Comparison of ENCODE assay signal across 9 cellular contexts in genomic region chr11:65435981-65436411, GRCh38. TPM values are rescaled to one million over a fixed set of nuclear protein-coding genes. Genes with fewer than 3 reads are reported as not detected.
A peak's percentile ranks its signal among the peaks of the same experiment; 100 is the strongest.
DNase-seq lines count a peak whose midpoint lies in the region; ATAC-seq and TF ChIP-seq lines count a peak whose summit lies in the region.
"Had no signal": no experiment of that assay in that cellular context is flagged by ENCODE, and none has a peak within 500 bp of the region (broad histone marks: within the 10 kb centered on the region; RNA-seq: fewer than 3 reads in every experiment).

No MANE protein-coding gene starts in this region.

- H3K36me3 Mint-ChIP-seq in osteocyte (ENCODE audit: unreplicated experiment), result peaks cover 69% of the 10 kb centered on the region

- H3K27ac Mint-ChIP-seq in osteocyte (ENCODE audit: unreplicated experiment), result peak overlapping the region; percentile 67

- H3K27ac ChIP-seq in BLaER1 (peak overlapping the region; percentile 4; the same call in 1 of the 2 replicates), Peyer's patch (peak overlapping the region in 3 of 4 donors; percentile 12 to 48 (median 13))

- TF ChIP-seq POLR2A in Peyer's patch (IDR thresholded peaks at IDR 0.05), result peak in 1 of 2 donors; percentile 5

- H3K4me3 ChIP-seq in BLaER1, result no peak overlapping the region
- H3K4me3 ChIP-seq in Peyer's patch, result no peak overlapping the region

- peak; percentile 20 for ATAC-seq in esophagus mucosa
- no peak for ATAC-seq in GM21390 (IDR thresholded peaks at IDR 0.05; ENCODE audit: unreplicated experiment)
- ATAC-seq in GM19467 (IDR thresholded peaks at IDR 0.05; ENCODE audit: unreplicated experiment), result no peak

- TF ChIP-seq CTCF in Peyer's patch (IDR thresholded peaks at IDR 0.05) (no peak), osteocyte (IDR thresholded peaks at IDR 0.05) (no peak)

- peaks cover 83% of the 10 kb centered on the region for H3K4me1 Mint-ChIP-seq in osteocyte (ENCODE audit: unreplicated experiment)

- peak overlapping the region; percentile 6 for H3K4me3 Mint-ChIP-seq in osteocyte (ENCODE audit: unreplicated experiment)

- H3K4me1 ChIP-seq in BLaER1 (peaks cover 90% of the 10 kb centered on the region), Peyer's patch (peaks cover 0 to 38% (median 11%) of the 10 kb centered on the region in 4 donors)

- no peaks in the 10 kb centered on the region for H3K27me3 Mint-ChIP-seq in osteocyte (ENCODE audit: unreplicated experiment)

- H3K36me3 ChIP-seq in BLaER1 (peaks cover 46% of the 10 kb centered on the region), Peyer's patch (peaks cover 0 to 51% (median 0%) of the 10 kb centered on the region in 3 donors)

- no peaks in the 10 kb centered on the region for H3K27me3 ChIP-seq in BLaER1
- H3K27me3 ChIP-seq in Peyer's patch, result no peaks in the 10 kb centered on the region

- no peaks in the 10 kb centered on the region for H3K9me3 ChIP-seq in BLaER1
- H3K9me3 ChIP-seq in Peyer's patch, result no peaks in the 10 kb centered on the region

- DNase-seq in Peyer's patch (peak in 2 of 3 donors; percentile 52 to 57), osteocyte (ENCODE audit: extremely low spot score, unreplicated experiment) (peak; percentile 78), NCI-H524 (lab: John Stamatoyannopoulos, UW) (no peak), NCI-H146 treated with DMSO at 0.1 percent for 48 hours (lab: John Stamatoyannopoulos, UW; ENCODE audit: unreplicated experiment) (no peak)
- DNase-seq: glutamatergic neuron had no signal

- no peak overlapping the region for H3K4me2 ChIP-seq in BLaER1

- no peaks in the 10 kb centered on the region for H3K9me3 Mint-ChIP-seq in osteocyte (ENCODE audit: unreplicated experiment)

- H3K9ac ChIP-seq in BLaER1, result no peak overlapping the region

- H4K20me1 ChIP-seq in BLaER1, result peaks cover 98% of the 10 kb centered on the region

RNA-seq across cellular contexts. Expression of gene NEAT1, which starts 13.4 kb away (rescaled TPM):
- total RNA-seq in Peyer's patch (1,000 to 10,000 TPM in 2 of 4 donors, 100 to 1,000 TPM in 2; 705 to 1,411 (median 1,064) TPM), esophagus mucosa (389 TPM), osteocyte (300 and 534 TPM in 2 replicates)

RNA-seq across cellular contexts. Expression of gene FRMD8, which starts 49.6 kb away (rescaled TPM):
- total RNA-seq in Peyer's patch, result 100 to 1,000 TPM in 2 of 4 donors, 10 to 100 TPM in 2; 51.2 to 115 (median 102) TPM
- 37.1 TPM for total RNA-seq in esophagus mucosa
- total RNA-seq in osteocyte, result 62.8 and 65.8 TPM in 2 replicates

RNA-seq across cellular contexts. Expression of gene SLC25A45, which starts 53.5 kb away (rescaled TPM):
- total RNA-seq in Peyer's patch (10 to 100 TPM; 23.3 to 50.6 (median 40.2) TPM), esophagus mucosa (3.4 TPM), osteocyte (9.9 and 10.8 TPM in 2 replicates)

Comparison
In these comparisons a context has a peak if more than half of its experiments do, and no peak if none do; other contexts are left out.
1. DNase-seq: peak in Peyer's patch (2 of 3) and osteocyte (single experiment); none in NCI-H524 (0 of 2) and NCI-H146 treated with DMSO at 0.1 percent for 48 hours (single experiment).